ENCODE assay signal across 8 cellular contexts in the genomic region with DNA sequence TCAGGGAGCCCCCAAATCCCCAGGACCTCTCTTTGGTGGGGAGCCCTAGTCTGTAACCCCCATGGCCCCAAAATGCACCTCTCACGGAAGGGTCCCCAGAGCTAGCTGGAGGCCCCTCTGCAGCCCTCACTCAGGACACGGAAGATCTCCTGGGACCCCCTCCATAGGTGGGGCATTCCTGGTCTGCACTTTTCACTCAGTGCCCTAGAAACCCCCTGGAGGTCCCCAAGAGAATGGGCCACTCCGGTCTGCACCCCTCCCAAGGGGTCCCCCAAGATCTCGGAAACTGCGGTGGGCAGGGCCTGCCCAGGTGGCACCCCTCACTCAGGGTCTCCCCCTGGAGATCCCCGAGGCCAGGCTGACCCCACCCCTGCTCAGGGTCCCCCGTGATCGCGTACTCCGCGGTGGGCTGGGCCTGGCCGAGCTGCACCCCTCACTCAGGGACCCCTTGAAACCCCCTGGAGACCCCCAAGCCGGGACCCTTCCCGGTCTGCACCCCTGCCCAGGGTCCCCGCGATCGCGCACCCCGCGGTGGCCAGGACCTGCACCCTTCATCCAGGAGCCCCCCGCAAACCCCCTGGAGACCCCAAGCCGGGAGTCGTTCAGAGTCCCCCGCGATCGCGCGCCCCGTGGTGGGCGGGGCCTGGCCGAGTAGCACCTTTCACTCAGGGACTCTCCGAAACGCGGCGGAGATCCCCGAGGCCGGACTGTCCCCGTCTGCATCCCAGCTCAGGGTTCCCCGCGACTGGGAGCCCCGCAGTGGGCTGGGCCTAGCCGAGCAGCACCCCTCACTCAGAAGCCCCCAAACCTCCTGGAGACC. TPM values are rescaled to one million over a fixed set of nuclear protein-coding genes. Genes with fewer than 3 reads are reported as not detected.
DNase-seq lines count a peak whose midpoint lies in the region; ATAC-seq lines count a peak whose summit lies in the region.

No MANE protein-coding gene starts in this region.

- peak overlapping the region; percentile 84 for H3K4me3 Mint-ChIP-seq in stimulated activated naive CD8-positive, alpha-beta T cell treated with anti-CD3 and anti-CD28 coated beads, Interleukin-15, Interleukin-2, amounts not matched to agents 100 ng/mL and 50 ng/mL, for 24 hours

- H3K4me1 Mint-ChIP-seq in stimulated activated naive CD8-positive, alpha-beta T cell treated with anti-CD3 and anti-CD28 coated beads, Interleukin-15, Interleukin-2, amounts not matched to agents 100 ng/mL and 50 ng/mL, for 24 hours (ENCODE audit: low read depth) = peaks cover 26% of the 10 kb centered on the region

- H3K36me3 Mint-ChIP-seq in stimulated activated naive CD8-positive, alpha-beta T cell treated with anti-CD3 and anti-CD28 coated beads, Interleukin-15, Interleukin-2, amounts not matched to agents 100 ng/mL and 50 ng/mL, for 24 hours (ENCODE audit: low read depth) = peaks cover 3% of the 10 kb centered on the region

- H3K9me3 Mint-ChIP-seq in stimulated activated naive CD8-positive, alpha-beta T cell treated with anti-CD3 and anti-CD28 coated beads, Interleukin-15, Interleukin-2, amounts not matched to agents 100 ng/mL and 50 ng/mL, for 24 hours = no peaks in the 10 kb centered on the region

- DNase-seq in NCI-H1092 treated with DMSO at 0.1 percent for 48 hours (lab: John Stamatoyannopoulos, UW) (peak; percentile 3), NCI-H1092 (lab: John Stamatoyannopoulos, UW) (no peak), T-helper 9 cell (peak; percentile 52), cerebellum (ENCODE audit: low spot score) (peak; percentile 34), lung microvascular endothelial cell (ENCODE audit: low read depth in 2 of 2) (peak; percentile 15 to 28), SKM-1 (lab: John Stamatoyannopoulos, UW; ENCODE audit: unreplicated experiment) (no peak)

- H3K27ac Mint-ChIP-seq in stimulated activated naive CD8-positive, alpha-beta T cell treated with anti-CD3 and anti-CD28 coated beads, Interleukin-15, Interleukin-2, amounts not matched to agents 100 ng/mL and 50 ng/mL, for 24 hours = peak overlapping the region; percentile 87

- no peaks in the 10 kb centered on the region for H3K27me3 Mint-ChIP-seq in stimulated activated naive CD8-positive, alpha-beta T cell treated with anti-CD3 and anti-CD28 coated beads, Interleukin-15, Interleukin-2, amounts not matched to agents 100 ng/mL and 50 ng/mL, for 24 hours

- ATAC-seq in HG03097 (IDR thresholded peaks at IDR 0.05; ENCODE audit: low FRiP score, unreplicated experiment) = peak; percentile 23

RNA-seq across cellular contexts. Expression of a gene that starts 1.1 kb away (rescaled TPM):
- 51.5 TPM for total RNA-seq in cerebellum
- 50.6 and 51.9 TPM in 2 replicates for total RNA-seq in lung microvascular endothelial cell

RNA-seq across cellular contexts. Expression of a gene that starts 20.2 kb away (rescaled TPM):
- total RNA-seq in cerebellum = 3.8 TPM
- 49.5 and 175 TPM in 2 replicates for total RNA-seq in lung microvascular endothelial cell

RNA-seq across cellular contexts. Expression of a gene that starts 28.3 kb away (rescaled TPM):
- total RNA-seq in cerebellum (13.2 TPM), lung microvascular endothelial cell (38.6 and 46.2 TPM in 2 replicates)

Comparison
In these comparisons a context has a peak if more than half of its experiments do, and no peak if none do; other contexts are left out.
1. DNase-seq: peak in NCI-H1092 treated with DMSO at 0.1 percent for 48 hours (single experiment), T-helper 9 cell (single experiment), cerebellum (single experiment) and lung microvascular endothelial cell (2 of 2); none in NCI-H1092 (single experiment) and SKM-1 (single experiment).
2. RNA of a gene that starts 20.2 kb away (total RNA-seq): 49.5 to 175 TPM in lung microvascular endothelial cell; 3.8 TPM in cerebellum (single experiment); every median in the first group is over 10 times any median in the second.